13 cellular contexts compared by ENCODE assay signal in the genomic region with DNA sequence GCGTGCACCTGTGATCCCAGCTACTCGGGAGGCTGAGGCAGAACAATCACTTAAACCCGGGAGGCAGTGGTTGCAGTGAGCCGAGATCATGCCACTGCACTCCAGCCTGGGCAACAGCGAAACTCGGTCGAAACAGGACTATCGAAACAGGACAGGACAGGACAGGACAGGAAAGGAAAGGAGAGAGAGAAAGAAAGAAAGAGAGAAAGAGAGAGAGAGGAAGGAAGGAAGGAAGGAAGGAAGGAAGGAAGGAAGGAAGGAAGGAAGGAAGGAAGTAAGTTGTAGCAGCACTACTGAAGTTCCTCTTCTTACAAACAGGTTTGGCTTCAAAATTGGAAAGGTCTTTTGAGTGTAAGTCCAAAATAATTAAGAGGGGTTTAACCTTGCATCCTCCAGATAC. TPM values are rescaled to one million over a fixed set of nuclear protein-coding genes. Genes with fewer than 3 reads are reported as not detected.
DNase-seq lines count a peak whose midpoint lies in the region; ATAC-seq and TF ChIP-seq lines count a peak whose summit lies in the region.
"Not testable (repeated sequence)": the region's sequence is repeated elsewhere in the genome, so short reads cannot be mapped to it uniquely, and the experiment has no call there.
"Had no signal": no experiment of that assay in that cellular context is flagged by ENCODE, and none has a peak within 500 bp of the region (broad histone marks: within the 10 kb centered on the region; RNA-seq: fewer than 3 reads in every experiment).

No MANE protein-coding gene starts in this region.

- not testable (repeated sequence) for H3K27me3 ChIP-seq in BLaER1 treated with 17β-estradiol and CSF1 and Interleukin-3, amounts not matched to agents 10 nM and 100 nM; cardiac muscle cell

- peaks cover 15 to 43% (median 32%) of the 10 kb centered on the region in 10 experiments for H3K4me1 ChIP-seq in BLaER1 treated with 17β-estradiol and CSF1 and Interleukin-3, amounts not matched to agents 10 nM and 100 nM
- peaks cover 22% of the 10 kb centered on the region for H3K4me1 ChIP-seq in cardiac muscle cell (ENCODE audit: low read depth)

- CTCF ChIA-PET in activated naive CD4-positive, alpha-beta T cell treated with anti-CD3 and anti-CD28 coated beads, Interleukin-2, amount 10 ng/mL, durations not matched to agents 7 days and 5 days (lab: Charles Lee) = not testable (repeated sequence)

- peak overlapping the region in 9 of 11 experiments; percentile 0 to 54 (median 24); a peak in 12 of 22 replicates for H3K4me2 ChIP-seq in BLaER1 treated with 17β-estradiol and CSF1 and Interleukin-3, amounts not matched to agents 10 nM and 100 nM

- H3K9me3 Mint-ChIP-seq in T-helper 1 cell treated with Interleukin-12 subunit alpha and Interleukin-12 subunit beta and Interleukin-4 antibody, amounts not matched to agents 30 μg/mL and 1 μg/mL, for 36 hours; activated naive CD4-positive, alpha-beta T cell treated with anti-CD3 and anti-CD28 coated beads, Interleukin-2, amount 10 ng/mL, durations not matched to agents 7 days and 5 days; natural killer cell; progenitor cell of endocrine pancreas (ENCODE audit: low read depth): not testable (repeated sequence)

- intact Hi-C loops in natural killer cell (cut with micrococcal nuclease) = not testable (repeated sequence)

- not testable (repeated sequence) for ATAC-seq in natural killer cell

- not testable (repeated sequence) for H3K9ac ChIP-seq in BLaER1 treated with 17β-estradiol and CSF1 and Interleukin-3, amounts not matched to agents 10 nM and 100 nM

- H3K36me3 ChIP-seq in BLaER1 treated with 17β-estradiol and CSF1 and Interleukin-3, amounts not matched to agents 10 nM and 100 nM = peaks cover 77 to 99% (median 88%) of the 10 kb centered on the region in 11 experiments
- H3K36me3 ChIP-seq in cardiac muscle cell = peaks cover 19% of the 10 kb centered on the region

- H3K27ac Mint-ChIP-seq in T-helper 1 cell treated with Interleukin-12 subunit alpha and Interleukin-12 subunit beta and Interleukin-4 antibody, amounts not matched to agents 30 μg/mL and 1 μg/mL, for 36 hours = peak overlapping the region; percentile 26
- H3K27ac Mint-ChIP-seq in activated naive CD4-positive, alpha-beta T cell treated with anti-CD3 and anti-CD28 coated beads, Interleukin-2, amount 10 ng/mL, durations not matched to agents 7 days and 5 days = peak overlapping the region; percentile 49
- H3K27ac Mint-ChIP-seq in natural killer cell (peak overlapping the region; percentile 61 to 65), progenitor cell of endocrine pancreas (peak overlapping the region; percentile 68)

- peaks cover 33% of the 10 kb centered on the region for H3K36me3 Mint-ChIP-seq in T-helper 1 cell treated with Interleukin-12 subunit alpha and Interleukin-12 subunit beta and Interleukin-4 antibody, amounts not matched to agents 30 μg/mL and 1 μg/mL, for 36 hours (ENCODE audit: low read depth)
- peaks cover 42% of the 10 kb centered on the region for H3K36me3 Mint-ChIP-seq in activated naive CD4-positive, alpha-beta T cell treated with anti-CD3 and anti-CD28 coated beads, Interleukin-2, amount 10 ng/mL, durations not matched to agents 7 days and 5 days
- H3K36me3 Mint-ChIP-seq in natural killer cell; progenitor cell of endocrine pancreas (ENCODE audit: insufficient read depth): not testable (repeated sequence)

- H3K4me3 Mint-ChIP-seq in T-helper 1 cell treated with Interleukin-12 subunit alpha and Interleukin-12 subunit beta and Interleukin-4 antibody, amounts not matched to agents 30 μg/mL and 1 μg/mL, for 36 hours; activated naive CD4-positive, alpha-beta T cell treated with anti-CD3 and anti-CD28 coated beads, Interleukin-2, amount 10 ng/mL, durations not matched to agents 7 days and 5 days; natural killer cell; progenitor cell of endocrine pancreas (ENCODE audit: low read depth): not testable (repeated sequence)

- not testable (repeated sequence) for DNase-seq in activated naive CD4-positive, alpha-beta T cell treated with anti-CD3 and anti-CD28 coated beads, Interleukin-2, amount 10 ng/mL, durations not matched to agents 7 days and 5 days; cardiac muscle cell (ENCODE audit: low read depth in 1 of 2, low spot score in 1 of 2); natural killer cell; progenitor cell of endocrine pancreas (ENCODE audit: low spot score, unreplicated experiment)

- peaks cover 0 to 14% (median 0%) of the 10 kb centered on the region in 11 experiments; a peak in 5 of 22 replicates for H3K9me3 ChIP-seq in BLaER1 treated with 17β-estradiol and CSF1 and Interleukin-3, amounts not matched to agents 10 nM and 100 nM (replicated peaks in 1 of 11)
- not testable (repeated sequence) for H3K9me3 ChIP-seq in cardiac muscle cell (ENCODE audit: low read depth)

- H3K4me3 ChIP-seq in BLaER1 treated with 17β-estradiol and CSF1 and Interleukin-3, amounts not matched to agents 10 nM and 100 nM; cardiac muscle cell: not testable (repeated sequence)

- H3K27ac ChIP-seq in BLaER1 treated with 17β-estradiol and CSF1 and Interleukin-3, amounts not matched to agents 10 nM and 100 nM = not testable (repeated sequence)
- peak overlapping the region; percentile 58 for H3K27ac ChIP-seq in cardiac muscle cell

- peaks cover 45 to 100% (median 92%) of the 10 kb centered on the region in 11 experiments; a peak in 21 of 22 replicates for H4K20me1 ChIP-seq in BLaER1 treated with 17β-estradiol and CSF1 and Interleukin-3, amounts not matched to agents 10 nM and 100 nM

- TF ChIP-seq CTCF in cardiac muscle cell (IDR thresholded peaks at IDR 0.05; ENCODE audit: low read depth, low read length); natural killer cell (IDR thresholded peaks at IDR 0.05); progenitor cell of endocrine pancreas (IDR thresholded peaks at IDR 0.05; ENCODE audit: unreplicated experiment): not testable (repeated sequence)

- not testable (repeated sequence) for H3K27me3 Mint-ChIP-seq in T-helper 1 cell treated with Interleukin-12 subunit alpha and Interleukin-12 subunit beta and Interleukin-4 antibody, amounts not matched to agents 30 μg/mL and 1 μg/mL, for 36 hours (ENCODE audit: low read depth); activated naive CD4-positive, alpha-beta T cell treated with anti-CD3 and anti-CD28 coated beads, Interleukin-2, amount 10 ng/mL, durations not matched to agents 7 days and 5 days; natural killer cell (ENCODE audit: low read depth in 2 of 2); progenitor cell of endocrine pancreas

- peaks cover 27% of the 10 kb centered on the region for H3K4me1 Mint-ChIP-seq in T-helper 1 cell treated with Interleukin-12 subunit alpha and Interleukin-12 subunit beta and Interleukin-4 antibody, amounts not matched to agents 30 μg/mL and 1 μg/mL, for 36 hours (ENCODE audit: low read depth)
- H3K4me1 Mint-ChIP-seq in activated naive CD4-positive, alpha-beta T cell treated with anti-CD3 and anti-CD28 coated beads, Interleukin-2, amount 10 ng/mL, durations not matched to agents 7 days and 5 days = peaks cover 35% of the 10 kb centered on the region
- peaks cover 35 to 52% of the 10 kb centered on the region in 2 donors for H3K4me1 Mint-ChIP-seq in natural killer cell
- not testable (repeated sequence) for H3K4me1 Mint-ChIP-seq in progenitor cell of endocrine pancreas (ENCODE audit: low read depth)

RNA-seq across cellular contexts. Expression of gene CDC27, which starts 14.3 kb away (rescaled TPM):
- total RNA-seq in cardiac muscle cell (54.5 and 85.4 TPM in 2 replicates), natural killer cell (10 to 100 TPM; 77.3 to 87.3 (median 78.8) TPM), progenitor cell of endocrine pancreas (79.1 and 87.4 TPM in 2 replicates)
- 52.9 and 68.8 TPM in 2 replicates for polyA plus RNA-seq in cardiac muscle cell

RNA-seq across cellular contexts. Expression of gene MYL4, which starts 34.3 kb away (rescaled TPM):
- 2,925 and 5,217 TPM in 2 replicates for total RNA-seq in cardiac muscle cell
- 3,500 and 5,148 TPM in 2 replicates for polyA plus RNA-seq in cardiac muscle cell
- under 1 TPM in 1 of 3 donors, not detected in 2; 0.33 TPM for total RNA-seq in natural killer cell
- total RNA-seq in progenitor cell of endocrine pancreas = 0.86 and 1.1 TPM in 2 replicates
- total RNA-seq: A172; Calu3; CD4-positive, alpha-beta memory T cell; G401; H7 had no signal
- polyA plus RNA-seq: CD14-positive monocyte; CD4-positive, alpha-beta memory T cell; IgD-negative memory B cell had no signal

Comparison
In these comparisons a context has a peak if more than half of its experiments do, and no peak if none do; other contexts are left out.
1. RNA of gene MYL4, which starts 34.3 kb away (total RNA-seq): 2,925 to 5,217 TPM in cardiac muscle cell; 0.86 to 1.1 TPM in progenitor cell of endocrine pancreas and 0.33 TPM in natural killer cell; every median in the first group is over 1,000 times any median in the second.
2. Peak in every context shown above with its lines, with median percentiles within 50 percentile points of each other: H3K27ac Mint-ChIP-seq.